Comparison of ENCODE assay signal across 8 cellular contexts in genomic region chr12:386651-387050, GRCh38. TPM values are rescaled to one million over a fixed set of nuclear protein-coding genes. Genes with fewer than 3 reads are reported as not detected.
A peak's percentile ranks its signal among the peaks of the same experiment; 100 is the strongest.
DNase-seq lines count a peak whose midpoint lies in the region; ATAC-seq, FAIRE-seq and TF ChIP-seq lines count a peak whose summit lies in the region.
"Had no signal": no experiment of that assay in that cellular context is flagged by ENCODE, and none has a peak within 500 bp of the region (broad histone marks: within the 10 kb centered on the region; RNA-seq: fewer than 3 reads in every experiment).

No MANE protein-coding gene starts in this region.

- H3K4me3 Mint-ChIP-seq in endodermal cell = peak overlapping the region; percentile 86

- peaks cover 20% of the 10 kb centered on the region for H3K4me1 Mint-ChIP-seq in endodermal cell

- H3K9me3 ChIP-seq in endodermal cell (ENCODE audit: control insufficient read depth, low read length) = no peaks in the 10 kb centered on the region
- no peaks in the 10 kb centered on the region for H3K9me3 ChIP-seq in ovary
- H3K9me3 ChIP-seq in mucosa of descending colon = no peaks in the 10 kb centered on the region
- H3K9me3 ChIP-seq in Peyer's patch = no peaks in the 10 kb centered on the region
- H3K9me3 ChIP-seq: SJSA1 had no signal

- no peak for ATAC-seq in mucosa of descending colon

- TF ChIP-seq POLR2A in ovary (IDR thresholded peaks at IDR 0.05) (no peak), Peyer's patch (IDR thresholded peaks at IDR 0.05) (no peak)

- no peak for TF ChIP-seq CTCF in endodermal cell (conservative IDR thresholded peaks at IDR 0.05)
- no peak for TF ChIP-seq CTCF in ovary (IDR thresholded peaks at IDR 0.05)
- TF ChIP-seq CTCF in mucosa of descending colon (IDR thresholded peaks at IDR 0.05) = no peak
- TF ChIP-seq CTCF in Peyer's patch (IDR thresholded peaks at IDR 0.05) = no peak

- H3K27ac Mint-ChIP-seq in endodermal cell = no peak overlapping the region

- no peak for FAIRE-seq in HTR-8/SVneo (lab: Jason Lieb, UNC)

- no peaks in the 10 kb centered on the region for H3K27me3 ChIP-seq in endodermal cell (ENCODE audit: control insufficient read depth, insufficient read depth, low read length, poor library complexity, severe bottlenecking)
- H3K27me3 ChIP-seq in ovary = no peaks in the 10 kb centered on the region
- H3K27me3 ChIP-seq in Peyer's patch = no peaks in the 10 kb centered on the region
- H3K27me3 ChIP-seq: SJSA1 had no signal

- DNase-seq in EL (peak; percentile 33), NCI-H226 (peak; percentile 10), endodermal cell (no peak), ovary (no peak), mucosa of descending colon (no peak), Peyer's patch (no peak), HTR-8/SVneo (ENCODE audit: insufficient read length, low spot score) (no peak)

- peak overlapping the region; percentile 92 for H3K4me3 ChIP-seq in endodermal cell (ENCODE audit: low read length)
- peak overlapping the region; percentile 81 for H3K4me3 ChIP-seq in ovary
- no peak overlapping the region for H3K4me3 ChIP-seq in mucosa of descending colon
- peak overlapping the region in 1 of 4 donors; percentile 92 for H3K4me3 ChIP-seq in Peyer's patch

- WGBS in endodermal cell (ENCODE audit: insufficient coverage in 1 of 2, insufficient read length in 1 of 2), 2 experiments = 90% methylated on average over 2 to 4 of the region's 4 CpGs
- 47 to 54% (median 49%) methylated on average over 4 of the region's 4 CpGs for WGBS in ovary, 3 donors

- H3K9me3 Mint-ChIP-seq in endodermal cell = no peaks in the 10 kb centered on the region

- H3K36me3 ChIP-seq in endodermal cell (ENCODE audit: control insufficient read depth, insufficient read depth, low read length) (peaks cover 41% of the 10 kb centered on the region), ovary (no peaks in the 10 kb centered on the region), mucosa of descending colon (ENCODE audit: low read depth) (peaks cover 9% of the 10 kb centered on the region), Peyer's patch (peaks cover 0 to 31% (median 0%) of the 10 kb centered on the region in 3 donors)

- H3K27ac ChIP-seq in endodermal cell (ENCODE audit: low read depth, low read length) (no peak overlapping the region), ovary (no peak overlapping the region), Peyer's patch (no peak overlapping the region)
- H3K27ac ChIP-seq: SJSA1 had no signal

- H3K27me3 Mint-ChIP-seq in endodermal cell (ENCODE audit: insufficient read depth) = no peaks in the 10 kb centered on the region

- peak overlapping the region; percentile 84 for H3K9ac ChIP-seq in endodermal cell (ENCODE audit: extremely low read depth, low read length, poor library complexity, severe bottlenecking)

- H3K4me1 ChIP-seq in endodermal cell (ENCODE audit: control insufficient read depth, insufficient read depth, low read length) = no peaks in the 10 kb centered on the region
- no peaks in the 10 kb centered on the region for H3K4me1 ChIP-seq in ovary (ENCODE audit: insufficient read depth)
- H3K4me1 ChIP-seq in mucosa of descending colon (ENCODE audit: low read depth) = peaks cover 21% of the 10 kb centered on the region
- H3K4me1 ChIP-seq in Peyer's patch = peaks cover 0 to 19% (median 7%) of the 10 kb centered on the region in 4 donors

- no peak for TF ChIP-seq EP300 in ovary (IDR thresholded peaks at IDR 0.05)

- H3K36me3 Mint-ChIP-seq in endodermal cell (ENCODE audit: low read depth) = peaks cover 38% of the 10 kb centered on the region

- intact Hi-C loops in ovary (cut with DNase I) = no loop called here
- intact Hi-C loops in mucosa of descending colon (cut with DNase I, micrococcal nuclease) = no loop called here

RNA-seq across cellular contexts. Expression of gene KDM5A, which starts 2.5 kb away (rescaled TPM):
- total RNA-seq in endodermal cell (100 to 1,000 TPM in 1 of 2 donors, 10 to 100 TPM in 1; 59.9 to 157 TPM), ovary (10 to 100 TPM; 44.5 to 69.9 (median 62.0) TPM), mucosa of descending colon (10 to 100 TPM; 54.6 to 76.2 (median 74.9) TPM), Peyer's patch (10 to 100 TPM; 38.8 to 72.7 (median 60.8) TPM)
- 25.3 TPM for polyA plus RNA-seq in endodermal cell (2013, experiment 1 of 2)
- polyA plus RNA-seq in endodermal cell (2013, experiment 2 of 2) = 24.9 TPM
- polyA plus RNA-seq in ovary = 10 to 100 TPM; 11.6 to 21.9 TPM

RNA-seq across cellular contexts. Expression of gene CCDC77, which starts 14.8 kb away (rescaled TPM):
- total RNA-seq in endodermal cell = 10 to 100 TPM; 26.4 to 39.1 TPM
- 27.5 TPM for polyA plus RNA-seq in endodermal cell (2013, experiment 1 of 2)
- polyA plus RNA-seq in endodermal cell (2013, experiment 2 of 2) = 23.6 TPM
- total RNA-seq in ovary = 10 to 100 TPM in 1 of 7 donors, 1 to 10 TPM in 6; 4.2 to 10.7 (median 6.0) TPM
- 1 to 10 TPM; 4.9 to 8.2 TPM for polyA plus RNA-seq in ovary
- total RNA-seq in mucosa of descending colon = 1 to 10 TPM; 8.2 to 8.5 (median 8.4) TPM
- total RNA-seq in Peyer's patch = 10 to 100 TPM in 1 of 4 donors, 1 to 10 TPM in 3; 3.2 to 76.7 (median 6.6) TPM

Comparison
In these comparisons a context has a peak if more than half of its experiments do, and no peak if none do; other contexts are left out.
1. DNase-seq: peak in EL (single experiment) and NCI-H226 (single experiment); none in endodermal cell (single experiment), ovary (0 of 5), mucosa of descending colon (0 of 3), Peyer's patch (0 of 3) and HTR-8/SVneo (single experiment).